Comparison of ENCODE assay signal across 1 cellular context in the genomic region with DNA sequence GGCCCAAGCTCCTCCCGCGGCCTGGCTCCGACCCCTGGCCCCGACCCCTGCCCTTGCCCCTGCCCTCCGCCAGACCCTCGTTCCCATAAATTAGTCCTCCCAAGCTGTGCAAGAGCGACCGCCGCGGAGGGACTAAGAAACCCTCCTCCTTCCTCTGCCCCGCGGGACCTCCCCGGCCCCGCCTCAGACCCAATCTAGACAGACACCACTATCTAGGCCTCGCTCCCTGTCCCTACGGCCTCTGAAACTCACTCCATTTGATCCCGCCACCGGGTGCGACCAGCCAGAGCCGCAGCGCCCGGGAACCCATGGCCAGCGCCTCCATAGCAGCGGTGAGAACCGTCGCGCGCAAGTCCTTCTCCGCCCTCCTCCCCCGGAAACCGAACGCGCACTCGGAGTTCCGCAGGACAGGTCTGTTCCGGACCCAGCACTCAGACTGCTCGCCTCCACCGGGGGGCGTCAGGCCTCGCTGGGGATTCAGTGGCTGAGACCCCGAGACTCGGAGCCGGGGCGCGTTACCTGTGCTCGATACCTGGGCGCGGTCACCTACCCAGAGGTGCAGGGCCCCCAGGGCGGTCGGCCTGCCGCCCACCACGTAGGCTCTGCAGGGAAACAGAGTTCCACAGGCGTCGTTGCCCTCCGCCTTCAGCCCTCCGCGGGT.
A peak's percentile ranks its signal among the peaks of the same experiment; 100 is the strongest.
TF ChIP-seq lines count a peak whose summit lies in the region.

A gene (minus strand): TSS at position 331 of the 661 bp plus-strand sequence. CDS start 6 bp downstream, at position 325.

TF ChIP-seq in HepG2, 621 proteins besides CTCF, POLR2A, EP300 and RAD21 (continued from another document and continues in another):
- TF ChIP-seq, protein P1, sequence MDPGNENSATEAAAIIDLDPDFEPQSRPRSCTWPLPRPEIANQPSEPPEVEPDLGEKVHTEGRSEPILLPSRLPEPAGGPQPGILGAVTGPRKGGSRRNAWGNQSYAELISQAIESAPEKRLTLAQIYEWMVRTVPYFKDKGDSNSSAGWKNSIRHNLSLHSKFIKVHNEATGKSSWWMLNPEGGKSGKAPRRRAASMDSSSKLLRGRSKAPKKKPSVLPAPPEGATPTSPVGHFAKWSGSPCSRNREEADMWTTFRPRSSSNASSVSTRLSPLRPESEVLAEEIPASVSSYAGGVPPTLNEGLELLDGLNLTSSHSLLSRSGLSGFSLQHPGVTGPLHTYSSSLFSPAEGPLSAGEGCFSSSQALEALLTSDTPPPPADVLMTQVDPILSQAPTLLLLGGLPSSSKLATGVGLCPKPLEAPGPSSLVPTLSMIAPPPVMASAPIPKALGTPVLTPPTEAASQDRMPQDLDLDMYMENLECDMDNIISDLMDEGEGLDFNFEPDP (CRISPR knock-in tag; conservative IDR thresholded peaks at IDR 0.05) = no peak
- TF ChIP-seq, protein P2, sequence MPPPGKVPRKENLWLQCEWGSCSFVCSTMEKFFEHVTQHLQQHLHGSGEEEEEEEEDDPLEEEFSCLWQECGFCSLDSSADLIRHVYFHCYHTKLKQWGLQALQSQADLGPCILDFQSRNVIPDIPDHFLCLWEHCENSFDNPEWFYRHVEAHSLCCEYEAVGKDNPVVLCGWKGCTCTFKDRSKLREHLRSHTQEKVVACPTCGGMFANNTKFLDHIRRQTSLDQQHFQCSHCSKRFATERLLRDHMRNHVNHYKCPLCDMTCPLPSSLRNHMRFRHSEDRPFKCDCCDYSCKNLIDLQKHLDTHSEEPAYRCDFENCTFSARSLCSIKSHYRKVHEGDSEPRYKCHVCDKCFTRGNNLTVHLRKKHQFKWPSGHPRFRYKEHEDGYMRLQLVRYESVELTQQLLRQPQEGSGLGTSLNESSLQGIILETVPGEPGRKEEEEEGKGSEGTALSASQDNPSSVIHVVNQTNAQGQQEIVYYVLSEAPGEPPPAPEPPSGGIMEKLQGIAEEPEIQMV (CRISPR knock-in tag; IDR thresholded peaks at IDR 0.05; ENCODE audit: low read depth) = no peak
- TF ChIP-seq ZNF263 (CRISPR knock-in tag; IDR thresholded peaks at IDR 0.05) (peak; percentile 65; the same call in 1 of the 2 replicates), MED13 (CRISPR knock-in tag; IDR thresholded peaks at IDR 0.05) (peak; percentile 82; the same call in 1 of the 2 replicates), ZNF883 (CRISPR knock-in tag; IDR thresholded peaks at IDR 0.05; ENCODE audit: not compliant biosample characterization) (peak; percentile 90), ZNF557 (CRISPR knock-in tag; IDR thresholded peaks at IDR 0.05) (peak; percentile 93; the same call in 1 of the 2 replicates), ZNF33A (CRISPR knock-in tag; IDR thresholded peaks at IDR 0.05; ENCODE audit: borderline replicate concordance) (no peak), ZNF180 (CRISPR knock-in tag; IDR thresholded peaks at IDR 0.05; ENCODE audit: borderline replicate concordance, low read depth) (no peak), ZNF33B (CRISPR knock-in tag; IDR thresholded peaks at IDR 0.05) (peak; percentile 74; the same call in 1 of the 2 replicates), RNF2 (conservative IDR thresholded peaks at IDR 0.05; ENCODE audit: low read depth) (no peak), MEF2D (CRISPR knock-in tag; IDR thresholded peaks at IDR 0.05) (peak; percentile 87), ZNF879 (CRISPR knock-in tag; IDR thresholded peaks at IDR 0.05) (no peak), HNRNPL (IDR thresholded peaks at IDR 0.05; ENCODE audit: low read depth, low read length) (peak; percentile 63; the same call in 1 of the 2 replicates), ZNF558 (CRISPR knock-in tag; IDR thresholded peaks at IDR 0.05; ENCODE audit: borderline replicate concordance) (no peak), RELA (CRISPR knock-in tag; IDR thresholded peaks at IDR 0.05) (no peak), ZNF224 (CRISPR knock-in tag; IDR thresholded peaks at IDR 0.05) (0 out of 2 replicates have a peak, but pooled peaks have one; percentile 39), AGO1 (IDR thresholded peaks at IDR 0.05; ENCODE audit: low read depth, low read length, poor library complexity, severe bottlenecking) (peak; percentile 64), ZNF660 (CRISPR knock-in tag; IDR thresholded peaks at IDR 0.05; ENCODE audit: borderline replicate concordance, low read depth) (no peak), SAFB2 (CRISPR knock-in tag; IDR thresholded peaks at IDR 0.05; ENCODE audit: borderline replicate concordance, low read depth) (no peak; the same call in 1 of the 2 replicates), TBX2 (CRISPR knock-in tag; IDR thresholded peaks at IDR 0.05; ENCODE audit: borderline replicate concordance) (peak; percentile 50; the same call in 1 of the 2 replicates), NCOA5 (CRISPR knock-in tag; IDR thresholded peaks at IDR 0.05) (no peak), TMF1 (CRISPR knock-in tag; IDR thresholded peaks at IDR 0.05; ENCODE audit: low read depth) (peak; percentile 35; the same call in 1 of the 2 replicates), ZBTB7A (CRISPR knock-in tag; IDR thresholded peaks at IDR 0.05) (peak; percentile 78; the same call in 1 of the 2 replicates), SIX1 (CRISPR knock-in tag; IDR thresholded peaks at IDR 0.05; ENCODE audit: borderline replicate concordance) (0 out of 2 replicates have a peak, but pooled peaks have one; percentile 17), ZNF615 (CRISPR knock-in tag; IDR thresholded peaks at IDR 0.05; ENCODE audit: borderline replicate concordance) (no peak), ZSCAN12 (CRISPR knock-in tag; IDR thresholded peaks at IDR 0.05) (no peak), NFKB2 (CRISPR knock-in tag; IDR thresholded peaks at IDR 0.05; ENCODE audit: borderline replicate concordance) (peak; percentile 89), NPAS2 (CRISPR knock-in tag; IDR thresholded peaks at IDR 0.05; ENCODE audit: borderline replicate concordance) (no peak), ZSCAN20 (CRISPR knock-in tag; IDR thresholded peaks at IDR 0.05; ENCODE audit: borderline replicate concordance) (no peak), FOXP1 (IDR thresholded peaks at IDR 0.05) (no peak), FOXP1 (CRISPR knock-in tag; IDR thresholded peaks at IDR 0.05) (0 out of 2 replicates have a peak, but pooled peaks have one; percentile 35), KDM6A (CRISPR knock-in tag; IDR thresholded peaks at IDR 0.05; ENCODE audit: low read depth) (no peak), PPARG (CRISPR knock-in tag; conservative IDR thresholded peaks at IDR 0.05) (peak; percentile 51; the same call in 1 of the 2 replicates)
- TF ChIP-seq, protein P3, sequence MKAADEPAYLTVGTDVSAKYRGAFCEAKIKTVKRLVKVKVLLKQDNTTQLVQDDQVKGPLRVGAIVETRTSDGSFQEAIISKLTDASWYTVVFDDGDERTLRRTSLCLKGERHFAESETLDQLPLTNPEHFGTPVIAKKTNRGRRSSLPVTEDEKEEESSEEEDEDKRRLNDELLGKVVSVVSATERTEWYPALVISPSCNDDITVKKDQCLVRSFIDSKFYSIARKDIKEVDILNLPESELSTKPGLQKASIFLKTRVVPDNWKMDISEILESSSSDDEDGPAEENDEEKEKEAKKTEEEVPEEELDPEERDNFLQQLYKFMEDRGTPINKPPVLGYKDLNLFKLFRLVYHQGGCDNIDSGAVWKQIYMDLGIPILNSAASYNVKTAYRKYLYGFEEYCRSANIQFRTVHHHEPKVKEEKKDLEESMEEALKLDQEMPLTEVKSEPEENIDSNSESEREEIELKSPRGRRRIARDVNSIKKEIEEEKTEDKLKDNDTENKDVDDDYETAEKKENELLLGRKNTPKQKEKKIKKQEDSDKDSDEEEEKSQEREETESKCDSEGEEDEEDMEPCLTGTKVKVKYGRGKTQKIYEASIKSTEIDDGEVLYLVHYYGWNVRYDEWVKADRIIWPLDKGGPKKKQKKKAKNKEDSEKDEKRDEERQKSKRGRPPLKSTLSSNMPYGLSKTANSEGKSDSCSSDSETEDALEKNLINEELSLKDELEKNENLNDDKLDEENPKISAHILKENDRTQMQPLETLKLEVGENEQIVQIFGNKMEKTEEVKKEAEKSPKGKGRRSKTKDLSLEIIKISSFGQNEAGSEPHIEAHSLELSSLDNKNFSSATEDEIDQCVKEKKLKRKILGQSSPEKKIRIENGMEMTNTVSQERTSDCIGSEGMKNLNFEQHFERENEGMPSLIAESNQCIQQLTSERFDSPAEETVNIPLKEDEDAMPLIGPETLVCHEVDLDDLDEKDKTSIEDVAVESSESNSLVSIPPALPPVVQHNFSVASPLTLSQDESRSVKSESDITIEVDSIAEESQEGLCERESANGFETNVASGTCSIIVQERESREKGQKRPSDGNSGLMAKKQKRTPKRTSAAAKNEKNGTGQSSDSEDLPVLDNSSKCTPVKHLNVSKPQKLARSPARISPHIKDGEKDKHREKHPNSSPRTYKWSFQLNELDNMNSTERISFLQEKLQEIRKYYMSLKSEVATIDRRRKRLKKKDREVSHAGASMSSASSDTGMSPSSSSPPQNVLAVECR (CRISPR knock-in tag; IDR thresholded peaks at IDR 0.05; ENCODE audit: borderline replicate concordance) = peak; percentile 88
- TF ChIP-seq, protein P4, sequence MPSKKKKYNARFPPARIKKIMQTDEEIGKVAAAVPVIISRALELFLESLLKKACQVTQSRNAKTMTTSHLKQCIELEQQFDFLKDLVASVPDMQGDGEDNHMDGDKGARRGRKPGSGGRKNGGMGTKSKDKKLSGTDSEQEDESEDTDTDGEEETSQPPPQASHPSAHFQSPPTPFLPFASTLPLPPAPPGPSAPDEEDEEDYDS (CRISPR knock-in tag; IDR thresholded peaks at IDR 0.05) = peak; percentile 44; the same call in 1 of the 2 replicates
- TF ChIP-seq, protein P5, sequence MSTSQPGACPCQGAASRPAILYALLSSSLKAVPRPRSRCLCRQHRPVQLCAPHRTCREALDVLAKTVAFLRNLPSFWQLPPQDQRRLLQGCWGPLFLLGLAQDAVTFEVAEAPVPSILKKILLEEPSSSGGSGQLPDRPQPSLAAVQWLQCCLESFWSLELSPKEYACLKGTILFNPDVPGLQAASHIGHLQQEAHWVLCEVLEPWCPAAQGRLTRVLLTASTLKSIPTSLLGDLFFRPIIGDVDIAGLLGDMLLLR (CRISPR knock-in tag; IDR thresholded peaks at IDR 0.05) = peak; percentile 76
- TF ChIP-seq, protein P6, sequence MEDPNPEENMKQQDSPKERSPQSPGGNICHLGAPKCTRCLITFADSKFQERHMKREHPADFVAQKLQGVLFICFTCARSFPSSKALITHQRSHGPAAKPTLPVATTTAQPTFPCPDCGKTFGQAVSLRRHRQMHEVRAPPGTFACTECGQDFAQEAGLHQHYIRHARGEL (CRISPR knock-in tag; IDR thresholded peaks at IDR 0.05) = peak; percentile 81; the same call in 1 of the 2 replicates
- TF ChIP-seq, protein P7, sequence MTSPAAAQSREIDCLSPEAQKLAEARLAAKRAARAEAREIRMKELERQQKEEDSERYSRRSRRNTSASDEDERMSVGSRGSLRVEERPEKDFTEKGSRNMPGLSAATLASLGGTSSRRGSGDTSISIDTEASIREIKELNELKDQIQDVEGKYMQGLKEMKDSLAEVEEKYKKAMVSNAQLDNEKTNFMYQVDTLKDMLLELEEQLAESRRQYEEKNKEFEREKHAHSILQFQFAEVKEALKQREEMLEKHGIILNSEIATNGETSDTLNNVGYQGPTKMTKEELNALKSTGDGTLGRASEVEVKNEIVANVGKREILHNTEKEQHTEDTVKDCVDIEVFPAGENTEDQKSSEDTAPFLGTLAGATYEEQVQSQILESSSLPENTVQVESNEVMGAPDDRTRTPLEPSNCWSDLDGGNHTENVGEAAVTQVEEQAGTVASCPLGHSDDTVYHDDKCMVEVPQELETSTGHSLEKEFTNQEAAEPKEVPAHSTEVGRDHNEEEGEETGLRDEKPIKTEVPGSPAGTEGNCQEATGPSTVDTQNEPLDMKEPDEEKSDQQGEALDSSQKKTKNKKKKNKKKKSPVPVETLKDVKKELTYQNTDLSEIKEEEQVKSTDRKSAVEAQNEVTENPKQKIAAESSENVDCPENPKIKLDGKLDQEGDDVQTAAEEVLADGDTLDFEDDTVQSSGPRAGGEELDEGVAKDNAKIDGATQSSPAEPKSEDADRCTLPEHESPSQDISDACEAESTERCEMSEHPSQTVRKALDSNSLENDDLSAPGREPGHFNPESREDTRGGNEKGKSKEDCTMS (CRISPR knock-in tag; conservative IDR thresholded peaks at IDR 0.05) = no peak
- TF ChIP-seq, protein P8, sequence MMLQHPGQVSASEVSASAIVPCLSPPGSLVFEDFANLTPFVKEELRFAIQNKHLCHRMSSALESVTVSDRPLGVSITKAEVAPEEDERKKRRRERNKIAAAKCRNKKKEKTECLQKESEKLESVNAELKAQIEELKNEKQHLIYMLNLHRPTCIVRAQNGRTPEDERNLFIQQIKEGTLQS (CRISPR knock-in tag; IDR thresholded peaks at IDR 0.05) = peak; percentile 64; the same call in 1 of the 2 replicates
- TF ChIP-seq, protein P9, sequence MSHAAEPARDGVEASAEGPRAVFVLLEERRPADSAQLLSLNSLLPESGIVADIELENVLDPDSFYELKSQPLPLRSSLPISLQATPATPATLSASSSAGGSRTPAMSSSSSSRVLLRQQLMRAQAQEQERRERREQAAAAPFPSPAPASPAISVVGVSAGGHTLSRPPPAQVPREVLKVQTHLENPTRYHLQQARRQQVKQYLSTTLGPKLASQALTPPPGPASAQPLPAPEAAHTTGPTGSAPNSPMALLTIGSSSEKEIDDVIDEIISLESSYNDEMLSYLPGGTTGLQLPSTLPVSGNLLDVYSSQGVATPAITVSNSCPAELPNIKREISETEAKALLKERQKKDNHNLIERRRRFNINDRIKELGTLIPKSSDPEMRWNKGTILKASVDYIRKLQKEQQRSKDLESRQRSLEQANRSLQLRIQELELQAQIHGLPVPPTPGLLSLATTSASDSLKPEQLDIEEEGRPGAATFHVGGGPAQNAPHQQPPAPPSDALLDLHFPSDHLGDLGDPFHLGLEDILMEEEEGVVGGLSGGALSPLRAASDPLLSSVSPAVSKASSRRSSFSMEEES (CRISPR knock-in tag; IDR thresholded peaks at IDR 0.05) = peak; percentile 43; the same call in 1 of the 2 replicates
- TF ChIP-seq, protein P10, sequence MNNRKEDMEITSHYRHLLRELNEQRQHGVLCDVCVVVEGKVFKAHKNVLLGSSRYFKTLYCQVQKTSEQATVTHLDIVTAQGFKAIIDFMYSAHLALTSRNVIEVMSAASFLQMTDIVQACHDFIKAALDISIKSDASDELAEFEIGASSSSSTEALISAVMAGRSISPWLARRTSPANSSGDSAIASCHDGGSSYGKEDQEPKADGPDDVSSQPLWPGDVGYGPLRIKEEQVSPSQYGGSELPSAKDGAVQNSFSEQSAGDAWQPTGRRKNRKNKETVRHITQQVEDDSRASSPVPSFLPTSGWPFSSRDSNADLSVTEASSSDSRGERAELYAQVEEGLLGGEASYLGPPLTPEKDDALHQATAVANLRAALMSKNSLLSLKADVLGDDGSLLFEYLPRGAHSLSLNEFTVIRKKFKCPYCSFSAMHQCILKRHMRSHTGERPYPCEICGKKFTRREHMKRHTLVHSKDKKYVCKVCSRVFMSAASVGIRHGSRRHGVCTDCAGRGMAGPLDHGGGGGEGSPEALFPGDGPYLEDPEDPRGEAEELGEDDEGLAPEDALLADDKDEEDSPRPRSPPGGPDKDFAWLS (CRISPR knock-in tag; IDR thresholded peaks at IDR 0.05; ENCODE audit: borderline replicate concordance) = no peak
- TF ChIP-seq, protein P11, sequence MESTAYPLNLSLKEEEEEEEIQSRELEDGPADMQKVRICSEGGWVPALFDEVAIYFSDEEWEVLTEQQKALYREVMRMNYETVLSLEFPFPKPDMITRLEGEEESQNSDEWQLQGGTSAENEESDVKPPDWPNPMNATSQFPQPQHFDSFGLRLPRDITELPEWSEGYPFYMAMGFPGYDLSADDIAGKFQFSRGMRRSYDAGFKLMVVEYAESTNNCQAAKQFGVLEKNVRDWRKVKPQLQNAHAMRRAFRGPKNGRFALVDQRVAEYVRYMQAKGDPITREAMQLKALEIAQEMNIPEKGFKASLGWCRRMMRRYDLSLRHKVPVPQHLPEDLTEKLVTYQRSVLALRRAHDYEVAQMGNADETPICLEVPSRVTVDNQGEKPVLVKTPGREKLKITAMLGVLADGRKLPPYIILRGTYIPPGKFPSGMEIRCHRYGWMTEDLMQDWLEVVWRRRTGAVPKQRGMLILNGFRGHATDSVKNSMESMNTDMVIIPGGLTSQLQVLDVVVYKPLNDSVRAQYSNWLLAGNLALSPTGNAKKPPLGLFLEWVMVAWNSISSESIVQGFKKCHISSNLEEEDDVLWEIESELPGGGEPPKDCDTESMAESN (CRISPR knock-in tag; conservative IDR thresholded peaks at IDR 0.05) = peak; percentile 84
